Comparison of ENCODE assay signal across 8 cellular contexts in the genomic region with DNA sequence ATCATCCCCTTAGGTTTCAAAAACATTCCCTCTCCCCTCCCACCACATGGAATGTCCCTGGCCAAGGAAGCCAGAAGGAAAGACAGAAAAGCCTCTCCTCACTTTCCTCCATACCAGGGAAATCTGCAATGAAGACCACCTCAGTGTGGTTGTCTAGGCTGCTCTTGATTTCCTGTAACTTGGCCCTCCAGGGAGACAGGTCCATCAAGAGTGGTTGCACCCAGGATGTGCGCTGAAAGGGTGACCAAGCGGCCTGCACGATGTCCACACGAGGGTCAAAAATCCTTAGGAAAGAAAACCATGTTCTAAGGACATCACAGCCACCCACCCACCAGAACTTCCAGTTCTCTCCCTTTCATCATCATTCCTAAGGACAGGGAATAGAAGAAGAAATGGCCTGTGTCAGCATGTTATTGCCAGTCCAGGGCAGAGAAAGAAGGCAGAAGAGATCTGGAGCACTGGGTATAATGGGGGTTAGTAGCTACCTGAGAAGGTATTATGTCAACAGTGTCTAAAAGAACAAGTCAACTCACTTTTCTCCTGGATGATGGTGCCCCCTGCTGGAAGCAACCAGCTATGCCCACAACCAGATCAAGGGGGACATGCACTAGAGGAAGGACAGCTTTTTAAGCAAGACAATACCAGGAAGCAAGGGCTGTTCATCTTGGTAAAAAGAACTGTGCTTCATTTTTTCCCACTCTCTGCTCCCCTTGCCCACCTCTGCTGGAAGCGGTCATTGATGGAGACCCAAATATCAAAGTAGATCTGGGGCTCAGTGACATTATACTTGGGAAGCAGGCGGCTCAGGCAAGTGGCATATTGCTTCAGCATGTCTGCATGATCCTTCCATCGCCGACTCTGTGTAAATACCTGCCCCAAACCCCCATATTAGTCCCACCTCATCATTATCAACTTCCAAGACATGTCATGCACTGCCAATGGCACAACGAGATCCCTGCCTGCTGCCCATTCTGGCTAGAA. TPM values are rescaled to one million over a fixed set of nuclear protein-coding genes. Genes with fewer than 3 reads are reported as not detected.
DNase-seq lines count a peak whose midpoint lies in the region; ATAC-seq and TF ChIP-seq lines count a peak whose summit lies in the region.

No MANE protein-coding gene starts in this region.

- POLR2A ChIA-PET in activated CD4-positive, alpha-beta T cell treated with anti-CD3 and anti-CD28 coated beads, Interleukin-2, amount 10 ng/mL, durations not matched to agents 7 days and 5 days (lab: Charles Lee) = interaction anchor here (1.1 to 1.3 kb wide), 2 partner anchors 13 to 132 kb away, joined by 5 read pairs; a partner anchor contains a TSS

- peaks cover 5% of the 10 kb centered on the region for H3K4me1 Mint-ChIP-seq in activated CD4-positive, alpha-beta T cell treated with anti-CD3 and anti-CD28 coated beads, Interleukin-2, amount 10 ng/mL, durations not matched to agents 7 days and 5 days

- TF ChIP-seq CTCF in colonic mucosa (IDR thresholded peaks at IDR 0.05) (peak; percentile 92), lower leg skin (IDR thresholded peaks at IDR 0.05) (peak in 1 of 3 donors; percentile 86)

- no peaks in the 10 kb centered on the region for H3K27me3 Mint-ChIP-seq in activated CD4-positive, alpha-beta T cell treated with anti-CD3 and anti-CD28 coated beads, Interleukin-2, amount 10 ng/mL, durations not matched to agents 7 days and 5 days

- WGBS in lower leg skin, 2 donors = 68 to 76% methylated on average over 9 of the region's 9 CpGs

- peaks cover 4% of the 10 kb centered on the region for H3K36me3 ChIP-seq in colonic mucosa

- no peaks in the 10 kb centered on the region for H3K9me3 ChIP-seq in colonic mucosa

- H3K27ac ChIP-seq in colonic mucosa = no peak overlapping the region

- H3K27ac Mint-ChIP-seq in activated CD4-positive, alpha-beta T cell treated with anti-CD3 and anti-CD28 coated beads, Interleukin-2, amount 10 ng/mL, durations not matched to agents 7 days and 5 days = peak overlapping the region; percentile 31

- peak; percentile 79 for ATAC-seq in HG03442 (IDR thresholded peaks at IDR 0.05; ENCODE audit: unreplicated experiment)

- DNase-seq in activated gamma-delta T cell treated with Interleukin-2 at 50 U/mL for 16 hours (peak; percentile 93), activated gamma-delta T cell (lab: John Stamatoyannopoulos, UW) (no peak), NCI-H774 (lab: John Stamatoyannopoulos, UW) (peak; percentile 68), colonic mucosa (peak; percentile 92), lower leg skin (ENCODE audit: low spot score in 2 of 2) (peak; percentile 86 to 97)
- peak; percentile 94 for DNase-seq in activated CD4-positive, alpha-beta T cell treated with anti-CD3 and anti-CD28 coated beads, Interleukin-2, amount 10 ng/mL, durations not matched to agents 7 days and 5 days
- DNase-seq in stimulated activated CD8-positive, alpha-beta memory T cell treated with anti-CD3 and anti-CD28 coated beads, Interleukin-12 subunit alpha, Interleukin-12 subunit beta, amount 100 ng/mL, for 1 hour (ENCODE audit: low read depth) = peak; percentile 89

- no peak overlapping the region for H3K4me3 Mint-ChIP-seq in activated CD4-positive, alpha-beta T cell treated with anti-CD3 and anti-CD28 coated beads, Interleukin-2, amount 10 ng/mL, durations not matched to agents 7 days and 5 days

- peaks cover 42% of the 10 kb centered on the region for H3K36me3 Mint-ChIP-seq in activated CD4-positive, alpha-beta T cell treated with anti-CD3 and anti-CD28 coated beads, Interleukin-2, amount 10 ng/mL, durations not matched to agents 7 days and 5 days (ENCODE audit: low read depth)

- H3K4me1 ChIP-seq in colonic mucosa = no peaks in the 10 kb centered on the region

- H3K9ac ChIP-seq in colonic mucosa (ENCODE audit: low read depth in 2 of 2, low read length in 2 of 2) = no peak overlapping the region

- H3K27me3 ChIP-seq in colonic mucosa = no peaks in the 10 kb centered on the region

- H3K4me3 ChIP-seq in colonic mucosa (no peak overlapping the region), lower leg skin (ENCODE audit: low read depth, poor library complexity, severe bottlenecking) (no peak overlapping the region)

- CTCF ChIA-PET in activated CD4-positive, alpha-beta T cell treated with anti-CD3 and anti-CD28 coated beads, Interleukin-2, amount 10 ng/mL, durations not matched to agents 7 days and 5 days (lab: Charles Lee) = interaction anchor here (0.5 to 6.7 kb wide), 25 partner anchors 10 to 198 kb away, joined by 3 to 65 read pairs (median 4); a partner anchor contains a TSS

- intact Hi-C loops in colonic mucosa (cut with DNase I) (loop anchor here (2.0 to 10.0 kb wide), 2 partner anchors 131 to 157 kb away; no protein-coding TSS in a partner anchor), lower leg skin (cut with DNase I; ENCODE audit: low total_unique reads) (loop anchor here (2.0 kb wide), 1 partner anchor 131 kb away; no protein-coding TSS in a partner anchor)

- H3K9me3 Mint-ChIP-seq in activated CD4-positive, alpha-beta T cell treated with anti-CD3 and anti-CD28 coated beads, Interleukin-2, amount 10 ng/mL, durations not matched to agents 7 days and 5 days = no peaks in the 10 kb centered on the region

- TF ChIP-seq POLR2A in lower leg skin (IDR thresholded peaks at IDR 0.05) = no peak

RNA-seq across cellular contexts. Expression of a gene that starts 9.3 kb away (rescaled TPM):
- total RNA-seq in activated CD4-positive, alpha-beta T cell treated with anti-CD3 and anti-CD28 coated beads, Interleukin-2, amount 10 ng/mL, durations not matched to agents 7 days and 5 days = 10 to 100 TPM; 20.8 to 22.8 TPM
- total RNA-seq in colonic mucosa = 10 to 100 TPM; 25.7 to 49.9 TPM
- 10 to 100 TPM; 15.8 to 37.1 (median 25.8) TPM for total RNA-seq in lower leg skin

RNA-seq across cellular contexts. Expression of a gene that starts 13.0 kb away (rescaled TPM):
- 100 to 1,000 TPM; 263 to 269 TPM for total RNA-seq in activated CD4-positive, alpha-beta T cell treated with anti-CD3 and anti-CD28 coated beads, Interleukin-2, amount 10 ng/mL, durations not matched to agents 7 days and 5 days
- total RNA-seq in colonic mucosa (100 to 1,000 TPM; 105 to 156 TPM), lower leg skin (10 to 100 TPM; 71.2 to 96.4 (median 83.0) TPM)

RNA-seq across cellular contexts. Expression of a gene that starts 25.4 kb away (rescaled TPM):
- 100 to 1,000 TPM; 131 to 149 TPM for total RNA-seq in activated CD4-positive, alpha-beta T cell treated with anti-CD3 and anti-CD28 coated beads, Interleukin-2, amount 10 ng/mL, durations not matched to agents 7 days and 5 days
- 100 to 1,000 TPM; 185 to 222 TPM for total RNA-seq in colonic mucosa
- total RNA-seq in lower leg skin = 100 to 1,000 TPM in 2 of 4 donors, 10 to 100 TPM in 2; 88.3 to 207 (median 113) TPM

RNA-seq across cellular contexts. Expression of a gene that starts 32.2 kb away (rescaled TPM):
- 10 to 100 TPM; 61.5 to 67.4 TPM for total RNA-seq in activated CD4-positive, alpha-beta T cell treated with anti-CD3 and anti-CD28 coated beads, Interleukin-2, amount 10 ng/mL, durations not matched to agents 7 days and 5 days
- total RNA-seq in colonic mucosa (10 to 100 TPM; 14.0 to 16.9 TPM), lower leg skin (10 to 100 TPM; 10.1 to 35.6 (median 14.0) TPM)

RNA-seq across cellular contexts. Expression of a gene that starts 43.6 kb away (rescaled TPM):
- total RNA-seq in activated CD4-positive, alpha-beta T cell treated with anti-CD3 and anti-CD28 coated beads, Interleukin-2, amount 10 ng/mL, durations not matched to agents 7 days and 5 days = 100 to 1,000 TPM in 1 of 2 experiments, 10 to 100 TPM in 1; 89.7 to 106 TPM
- total RNA-seq in colonic mucosa = 100 to 1,000 TPM in 1 of 2 donors, 10 to 100 TPM in 1; 86.0 to 106 TPM
- total RNA-seq in lower leg skin = 100 to 1,000 TPM in 3 of 4 donors, 10 to 100 TPM in 1; 63.1 to 114 (median 107) TPM
